Comparison of ENCODE assay signal across 8 cellular contexts in the genomic region with DNA sequence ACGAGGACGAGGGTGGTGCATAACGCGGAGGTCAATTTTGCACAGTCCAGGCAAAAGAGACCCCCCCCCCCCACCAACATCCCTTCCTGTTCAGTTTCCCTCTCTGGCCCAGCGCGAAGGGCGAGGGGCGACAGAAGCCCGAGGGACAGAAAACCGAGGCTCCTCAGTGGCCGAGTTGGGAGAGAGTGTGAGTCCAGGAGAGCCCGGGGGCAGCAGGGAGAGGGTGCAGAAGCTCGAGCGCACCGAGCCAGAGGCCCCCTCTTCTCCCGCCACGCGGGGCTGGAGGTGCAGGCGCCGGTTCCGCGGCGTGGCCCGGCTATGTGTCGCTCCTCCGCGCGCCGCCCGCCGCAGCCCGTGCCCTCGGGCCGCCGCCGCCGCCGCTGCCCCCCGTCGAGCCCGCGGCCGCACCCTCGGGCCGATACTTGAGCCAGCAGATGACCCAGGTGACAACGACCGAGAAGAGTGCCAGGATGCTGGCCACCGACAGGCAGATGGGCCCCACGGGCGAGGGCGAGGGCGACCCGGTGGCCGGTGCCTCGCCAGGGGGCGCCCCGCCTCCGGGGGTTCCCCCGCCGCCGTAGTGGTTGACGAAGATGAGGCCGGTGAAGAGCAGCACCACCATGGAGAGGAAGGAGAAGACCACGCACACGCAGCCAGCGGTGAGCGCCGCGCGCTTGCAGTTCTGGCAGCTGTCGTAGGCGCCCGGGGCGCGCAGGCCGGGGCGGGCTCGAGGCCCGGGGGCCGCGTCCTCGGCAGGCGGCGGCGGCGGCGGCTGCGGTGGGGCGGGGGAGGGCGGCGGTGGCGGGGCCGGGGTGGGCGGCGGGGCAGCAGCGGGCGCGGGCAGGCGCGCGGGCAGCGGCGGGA. TPM values are rescaled to one million over a fixed set of nuclear protein-coding genes. Genes with fewer than 3 reads are reported as not detected.
DNase-seq lines count a peak whose midpoint lies in the region; ATAC-seq and TF ChIP-seq lines count a peak whose summit lies in the region.

No MANE protein-coding gene starts in this region.

- peaks cover 8% of the 10 kb centered on the region for H3K4me1 ChIP-seq in effector memory CD4-positive, alpha-beta T cell (ENCODE audit: control insufficient read depth, insufficient read depth, low read length, poor library complexity, severe bottlenecking)
- H3K4me1 ChIP-seq in mucosa of stomach (ENCODE audit: control insufficient read depth, insufficient read depth, low read length), result peaks cover 7% of the 10 kb centered on the region

- H3K27ac ChIP-seq in HL-60 (replicated peaks), result no peak overlapping the region
- no peak overlapping the region for H3K27ac ChIP-seq in effector memory CD4-positive, alpha-beta T cell (ENCODE audit: insufficient read depth, low read length, poor library complexity, severe bottlenecking)

- no peak overlapping the region for H3K9ac ChIP-seq in mucosa of stomach (ENCODE audit: low read length)

- H3K27me3 ChIP-seq in HL-60 (ENCODE audit: insufficient read depth, poor library complexity, severe bottlenecking) (peaks cover 17% of the 10 kb centered on the region), mucosa of stomach (ENCODE audit: control insufficient read depth, insufficient read depth, low read length) (peaks cover 58% of the 10 kb centered on the region)
- peaks cover 14% of the 10 kb centered on the region for H3K27me3 ChIP-seq in effector memory CD4-positive, alpha-beta T cell (replicated peaks; ENCODE audit: control insufficient read depth, insufficient read depth, low read length, poor library complexity, severe bottlenecking)

- TF ChIP-seq CTCF in GM10266 (IDR thresholded peaks at IDR 0.05; ENCODE audit: control insufficient read depth, insufficient read depth, low read depth, missing control alignments), result peak; percentile 71
- no peak for TF ChIP-seq CTCF in HL-60 (IDR thresholded peaks at IDR 0.05; ENCODE audit: insufficient read depth, low read length)

- no peaks in the 10 kb centered on the region for H3K9me3 ChIP-seq in effector memory CD4-positive, alpha-beta T cell (ENCODE audit: control insufficient read depth, low read length)
- no peaks in the 10 kb centered on the region for H3K9me3 ChIP-seq in mucosa of stomach (ENCODE audit: control insufficient read depth, low read length)

- no peaks in the 10 kb centered on the region for H3K36me3 ChIP-seq in effector memory CD4-positive, alpha-beta T cell (ENCODE audit: control insufficient read depth, insufficient read depth, low read length)
- no peaks in the 10 kb centered on the region for H3K36me3 ChIP-seq in mucosa of stomach (ENCODE audit: control insufficient read depth, insufficient read depth, low read length)

- ATAC-seq in GM21423 (IDR thresholded peaks at IDR 0.05; ENCODE audit: unreplicated experiment), result peak; percentile 34

- DNase-seq in GM10266 (ENCODE audit: extremely low spot score), result peak; percentile 84
- DNase-seq in HL-60 (ENCODE audit: low read depth in 1 of 2, low spot score in 1 of 2), result peak in 1 of 2 experiments; percentile 51
- peak; percentile 20 for DNase-seq in SHP77 treated with DMSO at 0.1 percent for 48 hours (lab: John Stamatoyannopoulos, UW)
- DNase-seq in effector memory CD4-positive, alpha-beta T cell, result no peak
- no peak for DNase-seq in T-helper 9 cell
- DNase-seq in G401 (ENCODE audit: low spot score), result no peak

- in situ Hi-C loops in G401 (cut with HindIII; ENCODE audit: low sequenced_read_pairs), result loop anchor here (25.0 kb wide), 1 partner anchor 293 kb away; no protein-coding TSS in a partner anchor

- H3K4me3 ChIP-seq in HL-60 (replicated peaks; ENCODE audit: insufficient read depth, low read length), result peak overlapping the region; percentile 56
- H3K4me3 ChIP-seq in effector memory CD4-positive, alpha-beta T cell (ENCODE audit: insufficient read depth, low read depth, low read length, poor library complexity, severe bottlenecking), result peak overlapping the region; percentile 57
- peak overlapping the region; percentile 51 for H3K4me3 ChIP-seq in mucosa of stomach (ENCODE audit: low read length)

RNA-seq across cellular contexts. Expression of a gene that starts 20.1 kb away (rescaled TPM):
- not detected in 2 replicates for total RNA-seq in G401 (2014; rRNA removed; shearing (Covaris generic))

Comparison
In these comparisons a context has a peak if more than half of its experiments do, and no peak if none do; other contexts are left out.
1. DNase-seq: peak in GM10266 (single experiment) and SHP77 treated with DMSO at 0.1 percent for 48 hours (single experiment); none in effector memory CD4-positive, alpha-beta T cell (0 of 3), T-helper 9 cell (single experiment) and G401 (single experiment).
2. Peak in every context shown above with its lines, with median percentiles within 50 percentile points of each other: H3K4me3 ChIP-seq.